Comparison of ENCODE assay signal across 8 cellular contexts in the genomic region with DNA sequence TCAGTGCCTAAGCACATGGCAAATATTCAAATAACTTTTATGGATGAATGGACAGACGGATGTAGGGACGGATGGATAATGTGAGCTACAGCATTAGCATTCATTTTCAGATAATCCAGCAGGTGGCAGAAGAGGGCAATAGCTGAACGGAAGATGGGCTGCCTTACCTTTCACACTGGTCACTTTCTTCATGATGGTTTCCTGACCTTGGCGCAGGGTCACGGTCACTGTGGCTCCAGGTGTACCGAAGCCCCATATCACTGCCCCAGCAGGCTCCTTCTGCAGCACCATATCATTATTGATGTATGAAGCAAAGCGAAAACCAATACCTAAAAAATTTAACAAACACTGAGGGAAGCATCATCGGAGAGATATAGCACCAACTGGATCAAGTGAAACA. TPM values are rescaled to one million over a fixed set of nuclear protein-coding genes. Genes with fewer than 3 reads are reported as not detected.
A peak's percentile ranks its signal among the peaks of the same experiment; 100 is the strongest.
DNase-seq lines count a peak whose midpoint lies in the region; ATAC-seq, FAIRE-seq and TF ChIP-seq lines count a peak whose summit lies in the region.

No MANE protein-coding gene starts in this region.

- H3K4me2 ChIP-seq in HepG2 (ENCODE audit: low read depth, low read length): no peak overlapping the region

- FAIRE-seq in HepG2 (lab: Jason Lieb, UNC): peak; percentile 87

- H3K79me2 ChIP-seq in HepG2 (ENCODE audit: insufficient read depth, low read length): no peaks in the 10 kb centered on the region

- peak; percentile 83 to 96 for TF ChIP-seq CTCF in Caco-2 (IDR thresholded peaks at IDR 0.05; ENCODE audit: insufficient read depth in 1 of 2, low read depth in 1 of 2, low read length in 1 of 2, severe bottlenecking in 1 of 2, unreplicated experiment in 1 of 2)
- peak; percentile 91 for TF ChIP-seq CTCF in LNCaP clone FGC (IDR thresholded peaks at IDR 0.05; ENCODE audit: control insufficient read depth, extremely low read depth, insufficient read depth)
- peak; percentile 91 to 96 for TF ChIP-seq CTCF in brain (conservative IDR thresholded peaks at IDR 0.05)
- peak; percentile 91 for TF ChIP-seq CTCF in HepG2 (CRISPR knock-in tag; IDR thresholded peaks at IDR 0.05)
- TF ChIP-seq CTCF in type B pancreatic cell (conservative IDR thresholded peaks at IDR 0.05): peak; percentile 88

- no peak for TF ChIP-seq POLR2A in HepG2 (IDR thresholded peaks at IDR 0.05; ENCODE audit: insufficient read depth in 1 of 2, low read depth in 2 of 2, low read length in 2 of 2)

- in situ Hi-C loops in SK-MEL-5 (cut with HindIII; ENCODE audit: low pct_unique_long_range_greater_than_20kb, low sequenced_read_pairs) (no loop called here), HepG2 (cut with HindIII; ENCODE audit: extremely low pct_ligation_motif_present, low pct_unique_long_range_greater_than_20kb) (no loop called here)

- H3K27me3 ChIP-seq in Caco-2 (replicated peaks; ENCODE audit: control insufficient read depth, insufficient read depth, low read length) (no peaks in the 10 kb centered on the region), HepG2 (ENCODE audit: control insufficient read depth in 1 of 2, insufficient read depth in 2 of 2, low read length in 2 of 2) (no peaks in the 10 kb centered on the region; a peak in 1 of 5 replicates)

- no peaks in the 10 kb centered on the region for H3K9me3 Mint-ChIP-seq in Caco-2 (ENCODE audit: unreplicated experiment)
- peaks cover 0 to 3% (median 2%) of the 10 kb centered on the region in 5 experiments for H3K9me3 Mint-ChIP-seq in brain
- H3K9me3 Mint-ChIP-seq in type B pancreatic cell: no peaks in the 10 kb centered on the region

- DNase-seq in Caco-2 (peak; percentile 68 to 86), GM19238 (ENCODE audit: insufficient read length, low spot score) (peak; percentile 34), LNCaP clone FGC (ENCODE audit: low read depth) (peak; percentile 13), SK-MEL-5 (ENCODE audit: low read depth, low spot score) (peak; percentile 53), HepG2 (ENCODE audit: low spot score) (peak; percentile 33), type B pancreatic cell (ENCODE audit: extremely low spot score, unreplicated experiment) (no peak), occipital lobe (lab: John Stamatoyannopoulos, UW) (no peak)

- intact Hi-C loops in Caco-2 (cut with micrococcal nuclease; ENCODE audit: unreplicated experiment): loop anchor here (1.0 kb wide), 9 partner anchors 25 to 198 kb away; no protein-coding TSS in a partner anchor
- intact Hi-C loops in HepG2 (cut with micrococcal nuclease; ENCODE audit: unreplicated experiment): loop anchor here (1.0 kb wide), 5 partner anchors 90 to 198 kb away; no protein-coding TSS in a partner anchor

- no peak overlapping the region for H3K27ac Mint-ChIP-seq in Caco-2 (ENCODE audit: unreplicated experiment)
- no peak overlapping the region for H3K27ac Mint-ChIP-seq in brain
- H3K27ac Mint-ChIP-seq in type B pancreatic cell: no peak overlapping the region

- no TSS peak for BruUV-seq in Caco-2 (replicated peaks; lab: Mats Ljungman, UMichigan)
- no TSS peak for BruUV-seq in HepG2 (replicated peaks; lab: Mats Ljungman, UMichigan)

- H3K4me3 ChIP-seq in Caco-2 (ENCODE audit: low read depth, low read length): no peak overlapping the region
- no peak overlapping the region for H3K4me3 ChIP-seq in LNCaP clone FGC (ENCODE audit: low read depth, low read length)
- no peak overlapping the region for H3K4me3 ChIP-seq in HepG2 (replicated peaks in 1 of 3; ENCODE audit: insufficient read depth in 1 of 3, low read depth in 2 of 3, low read length in 3 of 3)

- no peaks in the 10 kb centered on the region for H4K20me1 ChIP-seq in HepG2 (ENCODE audit: insufficient read depth, low read length)

- H3K4me1 Mint-ChIP-seq in Caco-2 (ENCODE audit: low read depth, unreplicated experiment) (no peaks in the 10 kb centered on the region), brain (peaks cover 23% of the 10 kb centered on the region), type B pancreatic cell (ENCODE audit: unreplicated experiment) (peaks cover 12% of the 10 kb centered on the region)

- peaks cover 11% of the 10 kb centered on the region for H3K4me1 ChIP-seq in Caco-2
- H3K4me1 ChIP-seq in HepG2 (ENCODE audit: insufficient read depth, low read length): peaks cover 13% of the 10 kb centered on the region

- H3K36me3 Mint-ChIP-seq in Caco-2 (ENCODE audit: insufficient read depth, unreplicated experiment): peaks cover 16% of the 10 kb centered on the region
- peaks cover 4% of the 10 kb centered on the region for H3K36me3 Mint-ChIP-seq in brain
- peaks cover 8% of the 10 kb centered on the region for H3K36me3 Mint-ChIP-seq in type B pancreatic cell

- 42% methylated on average over 8 of the region's 8 CpGs for WGBS in HepG2 (ENCODE audit: low lambda C conversion rate)

- peak; percentile 37; the same call in 2 of the 3 replicates for ATAC-seq in HepG2

- H3K27ac ChIP-seq in HepG2 (ENCODE audit: extremely low read length, insufficient read depth, low read length): no peak overlapping the region

- CTCF ChIA-PET in Caco-2 (lab: Charles Lee) (interaction anchor here (0.6 to 2.7 kb wide), 31 partner anchors 11 to 207 kb away, joined by 3 to 49 read pairs (median 4); a partner anchor contains a TSS), HepG2 (lab: Yijun Ruan, JAX; ENCODE audit: low intra/inter-chr PET ratio, low total read pairs) (interaction anchor here (1.2 to 5.7 kb wide), 6 partner anchors 93 to 199 kb away, joined by 4 to 45 read pairs (median 14); a partner anchor contains a TSS)

- H3K36me3 ChIP-seq in Caco-2 (ENCODE audit: control insufficient read depth, insufficient read depth, low read length) (no peaks in the 10 kb centered on the region), HepG2 (replicated peaks in 1 of 2; ENCODE audit: control insufficient read depth in 1 of 2, insufficient read depth in 2 of 2, low read length in 2 of 2) (no peaks in the 10 kb centered on the region; a peak in 1 of 5 replicates)

- H3K9ac ChIP-seq in HepG2 (ENCODE audit: insufficient read depth, low read depth, low read length): no peak overlapping the region

- H3K27me3 Mint-ChIP-seq in Caco-2 (ENCODE audit: insufficient read depth, unreplicated experiment): no peaks in the 10 kb centered on the region
- peaks cover 19% of the 10 kb centered on the region for H3K27me3 Mint-ChIP-seq in brain
- H3K27me3 Mint-ChIP-seq in type B pancreatic cell: peaks cover 2% of the 10 kb centered on the region

- TF ChIP-seq EP300 in HepG2 (IDR thresholded peaks at IDR 0.05; ENCODE audit: low read depth in 2 of 2, low read length in 2 of 2) (no peak), HepG2 (CRISPR knock-in tag; IDR thresholded peaks at IDR 0.05; ENCODE audit: borderline replicate concordance) (no peak)

- no peak overlapping the region for H2AFZ ChIP-seq in HepG2 (ENCODE audit: low read length)

- H3K9me3 ChIP-seq in Caco-2 (no peaks in the 10 kb centered on the region), HepG2 (ENCODE audit: low read length) (no peaks in the 10 kb centered on the region)

- no peak overlapping the region for H3K4me3 Mint-ChIP-seq in Caco-2 (ENCODE audit: unreplicated experiment)
- H3K4me3 Mint-ChIP-seq in brain: no peak overlapping the region
- H3K4me3 Mint-ChIP-seq in type B pancreatic cell: no peak overlapping the region

- TF ChIP-seq RAD21 in HepG2 (CRISPR knock-in tag; IDR thresholded peaks at IDR 0.05): peak; percentile 83

- POLR2A ChIA-PET in Caco-2 (lab: Charles Lee) (interaction anchor here (0.5 to 1.0 kb wide), 4 partner anchors 77 to 767 kb away, joined by 3 to 10 read pairs (median 4); no protein-coding TSS in a partner anchor), HepG2 (lab: Yijun Ruan, JAX) (interaction anchor here (0.9 kb wide), 1 partner anchor 207 kb away, joined by 3 read pairs; no protein-coding TSS in a partner anchor)

RNA-seq across cellular contexts. Expression of a gene that starts 4.3 kb away (rescaled TPM):
- total RNA-seq in Caco-2 (2022): 33.7 and 34.1 TPM in 2 replicates
- 27.9 and 29.1 TPM in 2 replicates for total RNA-seq in SK-MEL-5 (2014; rRNA removed; shearing (Covaris generic))
- 33.8 and 50.2 TPM in 2 replicates for polyA plus RNA-seq in SK-MEL-5 (2015; cell fraction: cytosol; rRNA removed)
- polyA plus RNA-seq in SK-MEL-5 (2015; cell fraction: nucleus; rRNA removed): 19.3 and 30.2 TPM in 2 replicates
- polyA plus RNA-seq in brain (ENCODE audit: insufficient read depth, low read depth, low replicate concordance): 9.3 TPM
- total RNA-seq in HepG2 (2016; rRNA removed; fragmentation: Illumina TruSeq; extraction: Trizol): 4.5 and 7.0 TPM in 2 replicates
- 0.40 and 0.62 TPM in 2 replicates for total RNA-seq in HepG2 (2016; cell fraction: cytosol; rRNA removed; fragmentation: Illumina TruSeq; extraction: Trizol; ENCODE audit: low read depth)
- total RNA-seq in HepG2 (2016; cell fraction: insoluble cytoplasmic fraction; rRNA removed; fragmentation: Illumina TruSeq; extraction: Trizol): 4.0 and 7.9 TPM in 2 replicates
- 2.3 and 3.0 TPM in 2 replicates for total RNA-seq in HepG2 (2016; cell fraction: membrane; rRNA removed; fragmentation: Illumina TruSeq; extraction: Trizol)
- total RNA-seq in HepG2 (2016; cell fraction: nucleus; rRNA removed; fragmentation: Illumina TruSeq; extraction: Trizol): 7.0 and 8.5 TPM in 2 replicates
- 21.8 and 22.4 TPM in 2 replicates for polyA plus RNA-seq in HepG2 (2011; rRNA removed)
- 12.3 and 19.5 TPM in 2 replicates for polyA plus RNA-seq in HepG2 (2011; cell fraction: cytosol; rRNA removed)
- polyA plus RNA-seq in HepG2 (2011; cell fraction: nucleus; rRNA removed): 7.3 and 7.6 TPM in 2 replicates
- polyA plus RNA-seq in HepG2 (2012): 10.4 and 13.6 TPM in 2 replicates
- 0.50 and 0.88 TPM in 2 replicates for polyA plus RNA-seq in HepG2 (2016; cell fraction: cytosol; fragmentation: Illumina TruSeq; extraction: Trizol; ENCODE audit: low read depth)
- polyA plus RNA-seq in HepG2 (2016; cell fraction: insoluble cytoplasmic fraction; fragmentation: Illumina TruSeq; extraction: Trizol; ENCODE audit: low read depth): 4.3 and 4.8 TPM in 2 replicates
- polyA plus RNA-seq in HepG2 (2016; cell fraction: membrane; fragmentation: Illumina TruSeq; extraction: Trizol; ENCODE audit: low read depth): 1.8 and 2.7 TPM in 2 replicates
- polyA plus RNA-seq in HepG2 (2016; cell fraction: nucleus; fragmentation: Illumina TruSeq; extraction: Trizol; ENCODE audit: insufficient read depth, low read depth): 13.5 and 14.4 TPM in 2 replicates
- 14.7 and 15.2 TPM in 2 replicates for polyA minus RNA-seq in HepG2 (2011; rRNA and poly(A)+ RNA removed; ENCODE audit: low replicate concordance)
- polyA minus RNA-seq in HepG2 (2011; cell fraction: cytosol; rRNA and poly(A)+ RNA removed): 4.2 and 6.8 TPM in 2 replicates
- polyA minus RNA-seq in HepG2 (2011; cell fraction: nucleus; rRNA and poly(A)+ RNA removed): 4.5 and 8.2 TPM in 2 replicates
- 28.8 and 33.9 TPM in 2 replicates for total RNA-seq in type B pancreatic cell (ENCODE audit: low replicate concordance)
- total RNA-seq in occipital lobe: 9.7 TPM

RNA-seq across cellular contexts. Expression of a gene that starts 4.5 kb away (rescaled TPM):
- total RNA-seq in Caco-2 (2022) (3.7 and 4.2 TPM in 2 replicates), HepG2 (2016; rRNA removed; fragmentation: Illumina TruSeq; extraction: Trizol) (8.4 and 12.7 TPM in 2 replicates), type B pancreatic cell (ENCODE audit: low replicate concordance) (7.2 and 13.4 TPM in 2 replicates), occipital lobe (5.1 TPM)
- 7.9 and 9.6 TPM in 2 replicates for total RNA-seq in SK-MEL-5 (2014; rRNA removed; shearing (Covaris generic))
- 7.8 and 7.9 TPM in 2 replicates for polyA plus RNA-seq in SK-MEL-5 (2015; cell fraction: cytosol; rRNA removed)
- 1.7 and 5.3 TPM in 2 replicates for polyA plus RNA-seq in SK-MEL-5 (2015; cell fraction: nucleus; rRNA removed)
- polyA plus RNA-seq in brain (ENCODE audit: insufficient read depth, low read depth, low replicate concordance) (14.8 TPM), HepG2 (2011; rRNA removed) (2.9 and 4.4 TPM in 2 replicates)
- 2.0 and 2.6 TPM in 2 replicates for total RNA-seq in HepG2 (2016; cell fraction: cytosol; rRNA removed; fragmentation: Illumina TruSeq; extraction: Trizol; ENCODE audit: low read depth)
- 8.9 and 15.1 TPM in 2 replicates for total RNA-seq in HepG2 (2016; cell fraction: insoluble cytoplasmic fraction; rRNA removed; fragmentation: Illumina TruSeq; extraction: Trizol)
- total RNA-seq in HepG2 (2016; cell fraction: membrane; rRNA removed; fragmentation: Illumina TruSeq; extraction: Trizol): 1.8 and 2.5 TPM in 2 replicates
- total RNA-seq in HepG2 (2016; cell fraction: nucleus; rRNA removed; fragmentation: Illumina TruSeq; extraction: Trizol): 3.0 and 5.0 TPM in 2 replicates
- polyA plus RNA-seq in HepG2 (2011; cell fraction: cytosol; rRNA removed): 1.7 and 1.8 TPM in 2 replicates
- polyA plus RNA-seq in HepG2 (2011; cell fraction: nucleus; rRNA removed): 0.81 and 1.6 TPM in 2 replicates
- polyA plus RNA-seq in HepG2 (2012): 2.1 and 8.6 TPM in 2 replicates
- polyA plus RNA-seq in HepG2 (2016; cell fraction: cytosol; fragmentation: Illumina TruSeq; extraction: Trizol; ENCODE audit: low read depth): 3.0 and 3.3 TPM in 2 replicates
- polyA plus RNA-seq in HepG2 (2016; cell fraction: insoluble cytoplasmic fraction; fragmentation: Illumina TruSeq; extraction: Trizol; ENCODE audit: low read depth): 13.7 and 20.1 TPM in 2 replicates
- 1.4 and 2.6 TPM in 2 replicates for polyA plus RNA-seq in HepG2 (2016; cell fraction: membrane; fragmentation: Illumina TruSeq; extraction: Trizol; ENCODE audit: low read depth)
- polyA plus RNA-seq in HepG2 (2016; cell fraction: nucleus; fragmentation: Illumina TruSeq; extraction: Trizol; ENCODE audit: insufficient read depth, low read depth): 2.7 and 5.2 TPM in 2 replicates
- polyA minus RNA-seq in HepG2 (2011; rRNA and poly(A)+ RNA removed; ENCODE audit: low replicate concordance): 1.8 and 4.4 TPM in 2 replicates
- 0.69 and 2.1 TPM in 2 replicates for polyA minus RNA-seq in HepG2 (2011; cell fraction: cytosol; rRNA and poly(A)+ RNA removed)
- polyA minus RNA-seq in HepG2 (2011; cell fraction: nucleus; rRNA and poly(A)+ RNA removed): 7.3 and 9.7 TPM in 2 replicates

RNA-seq across cellular contexts. Expression of a gene that starts 46.5 kb away (rescaled TPM):
- total RNA-seq in Caco-2 (2022): 71.5 and 72.0 TPM in 2 replicates
- total RNA-seq in SK-MEL-5 (2014; rRNA removed; shearing (Covaris generic)): 19.1 and 22.0 TPM in 2 replicates
- 32.5 and 35.7 TPM in 2 replicates for polyA plus RNA-seq in SK-MEL-5 (2015; cell fraction: cytosol; rRNA removed)
- polyA plus RNA-seq in SK-MEL-5 (2015; cell fraction: nucleus; rRNA removed): 101 and 174 TPM in 2 replicates
- 13.7 TPM for polyA plus RNA-seq in brain (ENCODE audit: insufficient read depth, low read depth, low replicate concordance)
- 20.3 and 21.7 TPM in 2 replicates for total RNA-seq in HepG2 (2016; rRNA removed; fragmentation: Illumina TruSeq; extraction: Trizol)
- 5.4 and 8.3 TPM in 2 replicates for total RNA-seq in HepG2 (2016; cell fraction: cytosol; rRNA removed; fragmentation: Illumina TruSeq; extraction: Trizol; ENCODE audit: low read depth)
- total RNA-seq in HepG2 (2016; cell fraction: insoluble cytoplasmic fraction; rRNA removed; fragmentation: Illumina TruSeq; extraction: Trizol): 17.4 and 18.3 TPM in 2 replicates
- total RNA-seq in HepG2 (2016; cell fraction: membrane; rRNA removed; fragmentation: Illumina TruSeq; extraction: Trizol): 17.7 and 18.4 TPM in 2 replicates
- total RNA-seq in HepG2 (2016; cell fraction: nucleus; rRNA removed; fragmentation: Illumina TruSeq; extraction: Trizol): 20.1 and 21.0 TPM in 2 replicates
- polyA plus RNA-seq in HepG2 (2011; rRNA removed): 25.6 and 28.9 TPM in 2 replicates
- polyA plus RNA-seq in HepG2 (2011; cell fraction: cytosol; rRNA removed): 12.3 and 14.0 TPM in 2 replicates
- polyA plus RNA-seq in HepG2 (2011; cell fraction: nucleus; rRNA removed): 70.2 and 70.6 TPM in 2 replicates
- polyA plus RNA-seq in HepG2 (2012): 17.1 and 23.1 TPM in 2 replicates
- polyA plus RNA-seq in HepG2 (2016; cell fraction: cytosol; fragmentation: Illumina TruSeq; extraction: Trizol; ENCODE audit: low read depth): 6.6 and 9.9 TPM in 2 replicates
- polyA plus RNA-seq in HepG2 (2016; cell fraction: insoluble cytoplasmic fraction; fragmentation: Illumina TruSeq; extraction: Trizol; ENCODE audit: low read depth): 18.1 and 19.1 TPM in 2 replicates
- polyA plus RNA-seq in HepG2 (2016; cell fraction: membrane; fragmentation: Illumina TruSeq; extraction: Trizol; ENCODE audit: low read depth): 16.2 and 16.8 TPM in 2 replicates
- 32.8 and 38.3 TPM in 2 replicates for polyA plus RNA-seq in HepG2 (2016; cell fraction: nucleus; fragmentation: Illumina TruSeq; extraction: Trizol; ENCODE audit: insufficient read depth, low read depth)
- polyA minus RNA-seq in HepG2 (2011; rRNA and poly(A)+ RNA removed; ENCODE audit: low replicate concordance): 9.6 and 13.5 TPM in 2 replicates
- polyA minus RNA-seq in HepG2 (2011; cell fraction: cytosol; rRNA and poly(A)+ RNA removed): 6.6 and 7.3 TPM in 2 replicates
- 30.0 and 39.1 TPM in 2 replicates for polyA minus RNA-seq in HepG2 (2011; cell fraction: nucleus; rRNA and poly(A)+ RNA removed)
- 29.4 and 41.1 TPM in 2 replicates for total RNA-seq in type B pancreatic cell (ENCODE audit: low replicate concordance)
- total RNA-seq in occipital lobe: 42.7 TPM

RNA-seq across cellular contexts. Expression of a gene that starts 58.0 kb away (rescaled TPM):
- total RNA-seq in Caco-2 (2022) (not detected in 2 replicates), HepG2 (2016; rRNA removed; fragmentation: Illumina TruSeq; extraction: Trizol) (not detected in 2 replicates), type B pancreatic cell (ENCODE audit: low replicate concordance) (0.17 TPM in 1 of 2 replicates, not detected in the other), occipital lobe (not detected)
- total RNA-seq in SK-MEL-5 (2014; rRNA removed; shearing (Covaris generic)): not detected in 2 replicates
- not detected in 2 replicates for polyA plus RNA-seq in SK-MEL-5 (2015; cell fraction: cytosol; rRNA removed)
- polyA plus RNA-seq in SK-MEL-5 (2015; cell fraction: nucleus; rRNA removed): not detected in 2 replicates
- polyA plus RNA-seq in brain (ENCODE audit: insufficient read depth, low read depth, low replicate concordance) (not detected), HepG2 (2011; rRNA removed) (not detected in 2 replicates)
- not detected in 2 replicates for total RNA-seq in HepG2 (2016; cell fraction: cytosol; rRNA removed; fragmentation: Illumina TruSeq; extraction: Trizol; ENCODE audit: low read depth)
- not detected in 2 replicates for total RNA-seq in HepG2 (2016; cell fraction: insoluble cytoplasmic fraction; rRNA removed; fragmentation: Illumina TruSeq; extraction: Trizol)
- not detected in 2 replicates for total RNA-seq in HepG2 (2016; cell fraction: membrane; rRNA removed; fragmentation: Illumina TruSeq; extraction: Trizol)
- total RNA-seq in HepG2 (2016; cell fraction: nucleus; rRNA removed; fragmentation: Illumina TruSeq; extraction: Trizol): not detected in 2 replicates
- not detected in 2 replicates for polyA plus RNA-seq in HepG2 (2011; cell fraction: cytosol; rRNA removed)
- not detected in 2 replicates for polyA plus RNA-seq in HepG2 (2011; cell fraction: nucleus; rRNA removed)
- not detected in 2 replicates for polyA plus RNA-seq in HepG2 (2012)
- polyA plus RNA-seq in HepG2 (2016; cell fraction: cytosol; fragmentation: Illumina TruSeq; extraction: Trizol; ENCODE audit: low read depth): not detected in 2 replicates
- not detected in 2 replicates for polyA plus RNA-seq in HepG2 (2016; cell fraction: insoluble cytoplasmic fraction; fragmentation: Illumina TruSeq; extraction: Trizol; ENCODE audit: low read depth)
- polyA plus RNA-seq in HepG2 (2016; cell fraction: membrane; fragmentation: Illumina TruSeq; extraction: Trizol; ENCODE audit: low read depth): not detected in 2 replicates
- polyA plus RNA-seq in HepG2 (2016; cell fraction: nucleus; fragmentation: Illumina TruSeq; extraction: Trizol; ENCODE audit: insufficient read depth, low read depth): not detected in 2 replicates
- not detected in 2 replicates for polyA minus RNA-seq in HepG2 (2011; rRNA and poly(A)+ RNA removed; ENCODE audit: low replicate concordance)
- polyA minus RNA-seq in HepG2 (2011; cell fraction: cytosol; rRNA and poly(A)+ RNA removed): not detected in 2 replicates
- not detected in 2 replicates for polyA minus RNA-seq in HepG2 (2011; cell fraction: nucleus; rRNA and poly(A)+ RNA removed)

Comparison
In these comparisons a context has a peak if more than half of its experiments do, and no peak if none do; other contexts are left out.
1. DNase-seq: peak in Caco-2 (2 of 2), GM19238 (single experiment), LNCaP clone FGC (single experiment), SK-MEL-5 (single experiment) and HepG2 (single experiment); none in type B pancreatic cell (single experiment) and occipital lobe (single experiment).
2. Peak in every context shown above with its lines, with median percentiles within 50 percentile points of each other: CTCF ChIP-seq.